In the genomic region with DNA sequence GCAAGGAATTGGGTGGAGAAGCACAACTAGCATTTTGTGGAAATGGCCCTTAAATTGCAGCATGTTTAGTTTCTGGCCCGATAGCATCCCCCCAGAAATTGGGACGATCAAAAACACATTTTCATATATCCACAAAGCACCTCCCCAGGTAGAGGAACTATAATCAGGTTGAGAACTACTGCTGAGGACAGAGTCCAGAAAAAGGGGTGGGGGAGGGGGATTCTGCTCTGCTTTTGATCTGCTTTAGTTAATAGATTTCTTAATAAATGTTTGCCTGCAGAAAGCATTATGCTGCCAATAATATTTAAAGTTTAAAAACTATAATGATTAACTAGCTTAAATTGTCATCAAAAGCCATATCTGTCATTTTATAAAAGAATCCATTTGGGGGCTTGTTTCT, we compare ENCODE assay signal across 25 cellular contexts. TPM values are rescaled to one million over a fixed set of nuclear protein-coding genes. Genes with fewer than 3 reads are reported as not detected.
A peak's percentile ranks its signal among the peaks of the same experiment; 100 is the strongest.
DNase-seq lines count a peak whose midpoint lies in the region; ATAC-seq, FAIRE-seq and TF ChIP-seq lines count a peak whose summit lies in the region.
"Had no signal": no experiment of that assay in that cellular context is flagged by ENCODE, and none has a peak within 500 bp of the region (broad histone marks: within the 10 kb centered on the region; RNA-seq: fewer than 3 reads in every experiment).

No MANE protein-coding gene starts in this region.

- H3T11ph ChIP-seq in H9 (ENCODE audit: low read length), result no peak overlapping the region

- H3K4me2 ChIP-seq in HepG2 (ENCODE audit: low read depth, low read length) (no peak overlapping the region), H9 (ENCODE audit: insufficient read depth, insufficient read length, low read length) (no peak overlapping the region)
- H3K4me2 ChIP-seq: A549, GM23338 had no signal

- intact Hi-C loops in HepG2 (cut with micrococcal nuclease; ENCODE audit: unreplicated experiment), result no loop called here

- no peak for TF ChIP-seq RAD21 in liver (IDR thresholded peaks at IDR 0.05)
- TF ChIP-seq RAD21 in HepG2 (CRISPR knock-in tag; IDR thresholded peaks at IDR 0.05), result no peak

- no peak for FAIRE-seq in HepG2 (lab: Jason Lieb, UNC)
- FAIRE-seq: A549, D721Med, GM12891 had no signal

- no peaks in the 10 kb centered on the region for H3K9me3 Mint-ChIP-seq in H9
- H3K9me3 Mint-ChIP-seq: CD4-positive, alpha-beta T cell; CD8-positive, alpha-beta memory T cell; GM23338; HFFc6 had no signal

- in situ Hi-C loops in HepG2 (cut with HindIII; ENCODE audit: extremely low pct_ligation_motif_present, low pct_unique_long_range_greater_than_20kb), result loop anchor here (25.0 kb wide), 1 partner anchor 776 kb away; no protein-coding TSS in a partner anchor

- no peak overlapping the region for H2AK5ac ChIP-seq in H9 (ENCODE audit: insufficient read length, low read length)

- no peaks in the 10 kb centered on the region for H3K27me3 Mint-ChIP-seq in H9 (ENCODE audit: low read depth)
- H3K27me3 Mint-ChIP-seq: CD4-positive, alpha-beta T cell had no signal

- no peak overlapping the region for H3K18ac ChIP-seq in H9 (ENCODE audit: insufficient read length, low read depth, low read length)

- no peaks in the 10 kb centered on the region for H3K23me2 ChIP-seq in H9 (ENCODE audit: insufficient read length, low read depth, low read length, poor library complexity, severe bottlenecking)

- no peaks in the 10 kb centered on the region for H3K79me2 ChIP-seq in HepG2 (ENCODE audit: insufficient read depth, low read length)
- no peaks in the 10 kb centered on the region for H3K79me2 ChIP-seq in H9 (ENCODE audit: insufficient read depth, low read length)

- no peaks in the 10 kb centered on the region for H3K36me3 Mint-ChIP-seq in H9 (ENCODE audit: insufficient read depth in 1 of 3, low read depth in 3 of 3)
- H3K36me3 Mint-ChIP-seq: CD14-positive monocyte; CD8-positive, alpha-beta memory T cell had no signal

- H3K56ac ChIP-seq in H9 (ENCODE audit: insufficient read length, low read depth, low read length), result no peak overlapping the region

- no peak overlapping the region for H2BK15ac ChIP-seq in H9 (ENCODE audit: low read depth, low read length)

- no peak overlapping the region for H4K91ac ChIP-seq in H9 (ENCODE audit: insufficient read length, low read depth, low read length)

- H4K5ac ChIP-seq in H9 (ENCODE audit: insufficient read length, low read depth, low read length), result no peak overlapping the region

- POLR2A ChIA-PET in HepG2 (lab: Yijun Ruan, JAX), result no interaction called here

- TF ChIP-seq POLR2A in HepG2 (IDR thresholded peaks at IDR 0.05; ENCODE audit: insufficient read depth in 1 of 2, low read depth in 2 of 2, low read length in 2 of 2), result no peak
- no peak for TF ChIP-seq POLR2A in suprapubic skin (IDR thresholded peaks at IDR 0.05)

- H2BK120ac ChIP-seq in H9 (ENCODE audit: low read depth, low read length, poor library complexity, severe bottlenecking), result no peak overlapping the region

- H3K4me1 ChIP-seq in liver (ENCODE audit: control insufficient read depth in 4 of 4, insufficient read depth in 4 of 4, low read length in 3 of 4) (peaks cover 3 to 13% (median 6%) of the 10 kb centered on the region in 4 donors), HepG2 (ENCODE audit: insufficient read depth, low read length) (no peaks in the 10 kb centered on the region), H9 (ENCODE audit: insufficient read depth, low read length) (no peaks in the 10 kb centered on the region), suprapubic skin (no peaks in the 10 kb centered on the region), BE2C (no peaks in the 10 kb centered on the region)
- H3K4me1 ChIP-seq: A549 had no signal

- no peaks in the 10 kb centered on the region for H3K4me1 Mint-ChIP-seq in H9
- H3K4me1 Mint-ChIP-seq: GM23338 had no signal

- no TSS peak for BruUV-seq in HepG2 (replicated peaks; lab: Mats Ljungman, UMichigan)

- H3K9ac ChIP-seq in liver (ENCODE audit: low read depth in 1 of 2, low read length in 2 of 2) (no peak overlapping the region), HepG2 (ENCODE audit: insufficient read depth, low read depth, low read length) (no peak overlapping the region), H9 (ENCODE audit: extremely low read depth, insufficient read length, low read length) (no peak overlapping the region)

- H2BK5ac ChIP-seq in H9 (ENCODE audit: insufficient read length, low read length), result no peak overlapping the region

- CTCF ChIA-PET in HepG2 (lab: Yijun Ruan, JAX; ENCODE audit: low intra/inter-chr PET ratio, low total read pairs), result no interaction called here

- peak overlapping the region; percentile 75 for H2BK20ac ChIP-seq in H9 (ENCODE audit: low read depth, low read length, poor library complexity, severe bottlenecking)

- H3K9me3 ChIP-seq in liver (ENCODE audit: control insufficient read depth in 4 of 4, low read length in 3 of 4) (no peaks in the 10 kb centered on the region), HepG2 (ENCODE audit: low read length) (no peaks in the 10 kb centered on the region), H9 (ENCODE audit: control insufficient read depth, low read depth, low read length) (no peaks in the 10 kb centered on the region), suprapubic skin (no peaks in the 10 kb centered on the region), BE2C (no peaks in the 10 kb centered on the region)
- H3K9me3 ChIP-seq: A549, HAP-1 had no signal

- no peak overlapping the region for H3K27ac ChIP-seq in liver (ENCODE audit: low read depth in 1 of 2, low read length in 2 of 2)
- no peak overlapping the region for H3K27ac ChIP-seq in HepG2 (ENCODE audit: extremely low read length, insufficient read depth, low read length)
- H3K27ac ChIP-seq in H9 (ENCODE audit: insufficient read length, low read depth, low read length), result no peak overlapping the region
- no peak overlapping the region for H3K27ac ChIP-seq in suprapubic skin
- H3K27ac ChIP-seq: 22Rv1, A549 had no signal

- DNase-seq in HepG2 (ENCODE audit: low spot score) (no peak), H9 (no peak), left lobe of liver (ENCODE audit: low spot score) (no peak), suprapubic skin (ENCODE audit: low spot score in 2 of 2) (no peak), BE2C (no peak)
- DNase-seq: ACHN; AML-193; CD4-positive, alpha-beta T cell; CD8-positive, alpha-beta memory T cell; DMS 273 treated with DMSO at 0.1 percent for 48 hours; DMS79; GF-D8; HFFc6 had no signal

- H2AFZ ChIP-seq in HepG2 (ENCODE audit: low read length) (no peak overlapping the region), H9 (ENCODE audit: low read length) (no peak overlapping the region)
- H2AFZ ChIP-seq: GM23338 had no signal

- H3K4me3 Mint-ChIP-seq in H9, result no peak overlapping the region
- H3K4me3 Mint-ChIP-seq: CD14-positive monocyte; CD4-positive, alpha-beta T cell; CD8-positive, alpha-beta memory T cell; GM23338; HFFc6 had no signal

- no peak overlapping the region for H4K8ac ChIP-seq in H9 (replicated peaks; ENCODE audit: insufficient read length, low read depth, low read length)

- ATAC-seq in HepG2 (no peak), left lobe of liver (peak; percentile 89), GM18873 (IDR thresholded peaks at IDR 0.05; ENCODE audit: low FRiP score, unreplicated experiment) (no peak)
- ATAC-seq: A549, GM23338 had no signal

- H3K27ac Mint-ChIP-seq in H9, result no peak overlapping the region
- H3K27ac Mint-ChIP-seq: CD14-positive monocyte; CD4-positive, alpha-beta T cell; CD8-positive, alpha-beta memory T cell; GM23338; HFFc6 had no signal

- 34% methylated on average over 2 of the region's 2 CpGs for WGBS in liver
- 10% methylated on average over 2 of the region's 2 CpGs for WGBS in HepG2 (ENCODE audit: low lambda C conversion rate)
- WGBS in H9 (ENCODE audit: extremely low coverage, insufficient read length, low lambda C conversion rate), result no CpG with 5 or more reads among the region's 2 CpGs
- WGBS in suprapubic skin, result 88% methylated on average over 2 of the region's 2 CpGs

- no peak overlapping the region for H3K4ac ChIP-seq in H9 (ENCODE audit: low read depth, low read length)

- H3K36me3 ChIP-seq in liver (ENCODE audit: control insufficient read depth in 4 of 4, insufficient read depth in 3 of 4, low read depth in 1 of 4, low read length in 3 of 4) (no peaks in the 10 kb centered on the region), HepG2 (replicated peaks in 1 of 2; ENCODE audit: control insufficient read depth in 1 of 2, insufficient read depth in 2 of 2, low read length in 2 of 2) (no peaks in the 10 kb centered on the region), suprapubic skin (no peaks in the 10 kb centered on the region), BE2C (no peaks in the 10 kb centered on the region)
- H3K36me3 ChIP-seq: HAP-1 had no signal

- H3K79me1 ChIP-seq in H9 (ENCODE audit: insufficient read depth, low read depth, low read length, poor library complexity, severe bottlenecking), result no peaks in the 10 kb centered on the region

- no peak overlapping the region for H2BK12ac ChIP-seq in H9 (ENCODE audit: insufficient read length, low read depth, low read length)

- H3K4me3 ChIP-seq in liver (ENCODE audit: low read depth in 1 of 3, low read length in 3 of 3) (no peak overlapping the region), HepG2 (replicated peaks in 1 of 3; ENCODE audit: insufficient read depth in 1 of 3, low read depth in 2 of 3, low read length in 3 of 3) (no peak overlapping the region), suprapubic skin (no peak overlapping the region), BE2C (ENCODE audit: low read depth, low read length) (no peak overlapping the region)
- H3K4me3 ChIP-seq: A549, GM23338, HAP-1 had no signal

- H3K14ac ChIP-seq in H9 (ENCODE audit: insufficient read depth, low read length), result no peak overlapping the region

- TF ChIP-seq EP300 in HepG2 (IDR thresholded peaks at IDR 0.05; ENCODE audit: low read depth in 2 of 2, low read length in 2 of 2) (no peak), HepG2 (CRISPR knock-in tag; IDR thresholded peaks at IDR 0.05; ENCODE audit: borderline replicate concordance) (no peak), suprapubic skin (IDR thresholded peaks at IDR 0.05) (no peak)

- H3K27me3 ChIP-seq in liver (ENCODE audit: control insufficient read depth in 4 of 4, insufficient read depth in 4 of 4, low read length in 3 of 4), result no peaks in the 10 kb centered on the region
- H3K27me3 ChIP-seq in HepG2 (ENCODE audit: control insufficient read depth in 1 of 2, insufficient read depth in 2 of 2, low read length in 2 of 2), result no peaks in the 10 kb centered on the region
- no peaks in the 10 kb centered on the region for H3K27me3 ChIP-seq in H9 (ENCODE audit: insufficient read depth, low read length)
- H3K27me3 ChIP-seq in suprapubic skin, result no peaks in the 10 kb centered on the region
- no peaks in the 10 kb centered on the region for H3K27me3 ChIP-seq in BE2C

- TF ChIP-seq CTCF in liver (IDR thresholded peaks at IDR 0.05; ENCODE audit: low read depth, low read length, missing input control) (no peak), HepG2 (CRISPR knock-in tag; IDR thresholded peaks at IDR 0.05) (no peak), H9 (conservative IDR thresholded peaks at IDR 0.05) (no peak), suprapubic skin (IDR thresholded peaks at IDR 0.05) (no peak), BE2C (IDR thresholded peaks at IDR 0.05; ENCODE audit: low read depth, low read length) (no peak)

- no peaks in the 10 kb centered on the region for H4K20me1 ChIP-seq in HepG2 (ENCODE audit: insufficient read depth, low read length)
- H4K20me1 ChIP-seq in H9 (ENCODE audit: control insufficient read depth, insufficient read depth, insufficient read length), result no peaks in the 10 kb centered on the region

- no peak overlapping the region for H3K23ac ChIP-seq in H9 (ENCODE audit: insufficient read length, low read depth, low read length)

RNA-seq across cellular contexts. Expression of a gene that starts 14.4 kb away (rescaled TPM):
- total RNA-seq in liver (1 to 10 TPM; 1.3 to 3.1 TPM), HepG2 (2016; rRNA removed; fragmentation: Illumina TruSeq; extraction: Trizol) (not detected in 2 replicates), H9 (2021) (0.83 and 0.86 TPM in 2 replicates), left lobe of liver (0.28 TPM), suprapubic skin (1 to 10 TPM in 2 of 4 donors, not detected in 2; 1.1 to 2.6 TPM)
- polyA plus RNA-seq in liver (1 to 10 TPM in 1 of 2 donors, under 1 TPM in 1; 0.55 to 1.8 TPM), HepG2 (2011; rRNA removed) (not detected in 2 replicates)
- not detected in 2 replicates for total RNA-seq in HepG2 (2016; cell fraction: cytosol; rRNA removed; fragmentation: Illumina TruSeq; extraction: Trizol; ENCODE audit: low read depth)
- not detected in 2 replicates for total RNA-seq in HepG2 (2016; cell fraction: insoluble cytoplasmic fraction; rRNA removed; fragmentation: Illumina TruSeq; extraction: Trizol)
- not detected in 2 replicates for total RNA-seq in HepG2 (2016; cell fraction: membrane; rRNA removed; fragmentation: Illumina TruSeq; extraction: Trizol)
- total RNA-seq in HepG2 (2016; cell fraction: nucleus; rRNA removed; fragmentation: Illumina TruSeq; extraction: Trizol), result not detected in 2 replicates
- polyA plus RNA-seq in HepG2 (2011; cell fraction: cytosol; rRNA removed), result not detected in 2 replicates
- polyA plus RNA-seq in HepG2 (2011; cell fraction: nucleus; rRNA removed), result not detected in 2 replicates
- not detected in 2 replicates for polyA plus RNA-seq in HepG2 (2012)
- polyA plus RNA-seq in HepG2 (2016; cell fraction: cytosol; fragmentation: Illumina TruSeq; extraction: Trizol; ENCODE audit: low read depth), result not detected in 2 replicates
- polyA plus RNA-seq in HepG2 (2016; cell fraction: insoluble cytoplasmic fraction; fragmentation: Illumina TruSeq; extraction: Trizol; ENCODE audit: low read depth), result not detected in 2 replicates
- polyA plus RNA-seq in HepG2 (2016; cell fraction: membrane; fragmentation: Illumina TruSeq; extraction: Trizol; ENCODE audit: low read depth), result not detected in 2 replicates
- not detected in 2 replicates for polyA plus RNA-seq in HepG2 (2016; cell fraction: nucleus; fragmentation: Illumina TruSeq; extraction: Trizol; ENCODE audit: insufficient read depth, low read depth)
- polyA minus RNA-seq in HepG2 (2011; rRNA and poly(A)+ RNA removed; ENCODE audit: low replicate concordance), result not detected in 2 replicates
- polyA minus RNA-seq in HepG2 (2011; cell fraction: cytosol; rRNA and poly(A)+ RNA removed), result not detected in 2 replicates
- not detected in 2 replicates for polyA minus RNA-seq in HepG2 (2011; cell fraction: nucleus; rRNA and poly(A)+ RNA removed)
- not detected for polyA plus RNA-seq in BE2C (2012; ENCODE audit: insufficient read depth, insufficient read length, low read depth)
- total RNA-seq: CD4-positive, alpha-beta T cell; CD8-positive, alpha-beta memory T cell; Daoy; G401; H4 had no signal
- polyA plus RNA-seq: A549; CD8-positive, alpha-beta memory T cell had no signal
